8 cellular contexts compared by ENCODE assay signal in genomic region chr6:18122128-18123093, GRCh38. TPM values are rescaled to one million over a fixed set of nuclear protein-coding genes. Genes with fewer than 3 reads are reported as not detected.
DNase-seq lines count a peak whose midpoint lies in the region; ATAC-seq and TF ChIP-seq lines count a peak whose summit lies in the region.

Gene NHLRC1 (minus strand): TSS chr6:18122677. CDS start chr6:18122606, 71 bp downstream.

- H3K27ac ChIP-seq in RWPE1 (peak within 1 kb of the TSS; percentile 50), neutrophil (peak within 1 kb of the TSS; percentile 47)

- H3K27me3 Mint-ChIP-seq in CD14-positive monocyte (ENCODE audit: low read depth in 3 of 3) = peaks cover 0 to 3% (median 2%) of the 10 kb centered on the region in 3 donors
- peaks cover 54% of the 10 kb centered on the region for H3K27me3 Mint-ChIP-seq in activated naive CD4-positive, alpha-beta T cell treated with anti-CD3 and anti-CD28 coated beads, Interleukin-2, amount 10 ng/mL, durations not matched to agents 7 days and 5 days

- POLR2A ChIA-PET in RWPE1 (lab: Yijun Ruan, JAX; ENCODE audit: low non-redundant PET) = interaction anchor here (0.5 to 1.0 kb wide), 3 partner anchors 136 to 289 kb away, joined by 3 to 6 read pairs (median 5); partner anchors contain the start of gene KIF13A

- CTCF ChIA-PET in RWPE1 (lab: Yijun Ruan, JAX) = interaction anchor here (0.5 to 1.1 kb wide), 6 partner anchors 22 to 1949 kb away, joined by 3 to 9 read pairs (median 3); no protein-coding TSS in a partner anchor
- CTCF ChIA-PET in activated naive CD4-positive, alpha-beta T cell treated with anti-CD3 and anti-CD28 coated beads, Interleukin-2, amount 10 ng/mL, durations not matched to agents 7 days and 5 days (lab: Charles Lee) = interaction anchor here (1.2 to 1.4 kb wide), 2 partner anchors 9 to 11 kb away, joined by 3 read pairs; no protein-coding TSS in a partner anchor

- peaks cover 13% of the 10 kb centered on the region for H3K4me1 Mint-ChIP-seq in CD14-positive monocyte
- peaks cover 12% of the 10 kb centered on the region for H3K4me1 Mint-ChIP-seq in activated naive CD4-positive, alpha-beta T cell treated with anti-CD3 and anti-CD28 coated beads, Interleukin-2, amount 10 ng/mL, durations not matched to agents 7 days and 5 days

- no peaks in the 10 kb centered on the region for H3K9me3 ChIP-seq in neutrophil

- peak within 1 kb of the TSS; percentile 72 to 85 for H3K4me3 ChIP-seq in neutrophil (ENCODE audit: low read depth in 1 of 2, low read length in 1 of 2)

- H3K36me3 ChIP-seq in neutrophil = no peaks in the 10 kb centered on the region

- H3K9me3 Mint-ChIP-seq in CD14-positive monocyte = no peaks in the 10 kb centered on the region
- peaks cover 4% of the 10 kb centered on the region for H3K9me3 Mint-ChIP-seq in activated naive CD4-positive, alpha-beta T cell treated with anti-CD3 and anti-CD28 coated beads, Interleukin-2, amount 10 ng/mL, durations not matched to agents 7 days and 5 days

- peaks cover 11 to 12% of the 10 kb centered on the region in 2 experiments for H3K4me1 ChIP-seq in neutrophil (ENCODE audit: control insufficient read depth in 1 of 2, insufficient read depth in 1 of 2, low read depth in 1 of 2, low read length in 1 of 2)

- H3K27me3 ChIP-seq in neutrophil = no peaks in the 10 kb centered on the region

- no peaks in the 10 kb centered on the region for H3K36me3 Mint-ChIP-seq in CD14-positive monocyte
- H3K36me3 Mint-ChIP-seq in activated naive CD4-positive, alpha-beta T cell treated with anti-CD3 and anti-CD28 coated beads, Interleukin-2, amount 10 ng/mL, durations not matched to agents 7 days and 5 days = no peaks in the 10 kb centered on the region

- peak within 1 kb of the TSS; percentile 62 to 89 (median 77) for H3K27ac Mint-ChIP-seq in CD14-positive monocyte
- H3K27ac Mint-ChIP-seq in activated naive CD4-positive, alpha-beta T cell treated with anti-CD3 and anti-CD28 coated beads, Interleukin-2, amount 10 ng/mL, durations not matched to agents 7 days and 5 days = no peak within 1 kb of the TSS

- peak; percentile 94 for DNase-seq in CD14-positive monocyte (ENCODE audit: low spot score)
- DNase-seq in RWPE1 (ENCODE audit: low spot score) = peak; percentile 80
- DNase-seq in activated naive CD4-positive, alpha-beta T cell treated with anti-CD3 and anti-CD28 coated beads, Interleukin-2, amount 10 ng/mL, durations not matched to agents 7 days and 5 days = peak; percentile 86
- peak; percentile 80 for DNase-seq in germinal center (ENCODE audit: low spot score)
- peak; percentile 74 for DNase-seq in stromal cell of bone marrow (ENCODE audit: low read depth)

- intact Hi-C loops in CD14-positive monocyte (cut with micrococcal nuclease) = loop anchor here (5.0 to 10.0 kb wide), 4 partner anchors 128 to 968 kb away; partner anchors contain the start of gene KIF13A (in 1 of the 2)

- peak; percentile 100 for ATAC-seq in GM19438 (IDR thresholded peaks at IDR 0.05; ENCODE audit: low read depth, unreplicated experiment)
- ATAC-seq in HG03575 (IDR thresholded peaks at IDR 0.05; ENCODE audit: extremely low read depth, insufficient number of reproducible peaks, low FRiP score, unreplicated experiment) = peak; percentile 89

- peak within 1 kb of the TSS; percentile 68 to 81 for H3K4me3 Mint-ChIP-seq in CD14-positive monocyte
- H3K4me3 Mint-ChIP-seq in activated naive CD4-positive, alpha-beta T cell treated with anti-CD3 and anti-CD28 coated beads, Interleukin-2, amount 10 ng/mL, durations not matched to agents 7 days and 5 days = peak within 1 kb of the TSS; percentile 58

- peak; percentile 90 for TF ChIP-seq CTCF in CD14-positive monocyte (IDR thresholded peaks at IDR 0.05)
- TF ChIP-seq CTCF in RWPE1 (conservative IDR thresholded peaks at IDR 0.05; ENCODE audit: low read depth) = peak; percentile 92
- TF ChIP-seq CTCF in neutrophil (IDR thresholded peaks at IDR 0.05) = peak; percentile 93

RNA-seq across cellular contexts. Expression of gene NHLRC1, which starts in this region (rescaled TPM):
- 1 to 10 TPM; 1.4 to 3.1 TPM for polyA plus RNA-seq in CD14-positive monocyte

Comparison
In these comparisons a context has a peak if more than half of its experiments do, and no peak if none do; other contexts are left out.
1. Peak in every context shown above with its lines: DNase-seq, ATAC-seq, H3K4me3 ChIP-seq and H3K27ac ChIP-seq.